In genomic region chr10:103855424-103855823, GRCh38 we compare ENCODE assay signal across 8 cellular contexts. TPM values are rescaled to one million over a fixed set of nuclear protein-coding genes. Genes with fewer than 3 reads are reported as not detected.
DNase-seq lines count a peak whose midpoint lies in the region; ATAC-seq and TF ChIP-seq lines count a peak whose summit lies in the region.

SH3PXD2A (minus strand) TSS chr10:103855576; CDS start chr10:103855266, 310 bp downstream.

- peaks cover 2% of the 10 kb centered on the region for H3K36me3 Mint-ChIP-seq in IgD-negative memory B cell
- no peaks in the 10 kb centered on the region for H3K36me3 Mint-ChIP-seq in nephron progenitor cell (ENCODE audit: low read depth)

- H3K4me1 Mint-ChIP-seq in IgD-negative memory B cell (peaks cover 6 to 16% (median 7%) of the 10 kb centered on the region in 3 donors), nephron progenitor cell (peaks cover 77% of the 10 kb centered on the region)

- H3K27me3 Mint-ChIP-seq in IgD-negative memory B cell (peaks cover 40% of the 10 kb centered on the region), nephron progenitor cell (ENCODE audit: low read depth, poor library complexity) (peaks cover 23% of the 10 kb centered on the region)

- H3K4me3 Mint-ChIP-seq in IgD-negative memory B cell: peak within 1 kb of the TSS; percentile 73 to 89 (median 79)
- peak within 1 kb of the TSS; percentile 89 for H3K4me3 Mint-ChIP-seq in nephron progenitor cell

- H3K27ac Mint-ChIP-seq in IgD-negative memory B cell (no peak within 1 kb of the TSS), nephron progenitor cell (peak within 1 kb of the TSS; percentile 53)

- peak within 1 kb of the TSS; percentile 70 for H3K4me3 ChIP-seq in BE2C (ENCODE audit: low read depth, low read length)
- peak within 1 kb of the TSS; percentile 78 to 81 for H3K4me3 ChIP-seq in foreskin fibroblast (ENCODE audit: low read depth in 1 of 2, low read length in 2 of 2)

- H3K9me3 Mint-ChIP-seq in IgD-negative memory B cell: no peaks in the 10 kb centered on the region
- H3K9me3 Mint-ChIP-seq in nephron progenitor cell: no peaks in the 10 kb centered on the region

- H3K27me3 ChIP-seq in BE2C: no peaks in the 10 kb centered on the region

- ATAC-seq in GM18868 (IDR thresholded peaks at IDR 0.05; ENCODE audit: unreplicated experiment): no peak
- ATAC-seq in HG03432 (IDR thresholded peaks at IDR 0.05; ENCODE audit: unreplicated experiment): no peak

- DNase-seq in BE2C (peak; percentile 71), foreskin fibroblast (peak in 1 of 2 donors; percentile 64), nephron progenitor cell (peak; percentile 78), KG1 (lab: John Stamatoyannopoulos, UW) (no peak)
- DNase-seq in activated T-cell treated with anti-CD3 and anti-CD28 coated beads, Interleukin-2, amount 50 U/mL, for 1 hour: peak; percentile 32

- H3K9me3 ChIP-seq in BE2C: no peaks in the 10 kb centered on the region

- peaks cover 5% of the 10 kb centered on the region for H3K4me1 ChIP-seq in BE2C

- no peaks in the 10 kb centered on the region for H3K36me3 ChIP-seq in BE2C

- TF ChIP-seq CTCF in BE2C (IDR thresholded peaks at IDR 0.05; ENCODE audit: low read depth, low read length) (no peak), foreskin fibroblast (IDR thresholded peaks at IDR 0.05; ENCODE audit: low read depth, low read length) (no peak), nephron progenitor cell (IDR thresholded peaks at IDR 0.05) (no peak)

RNA-seq across cellular contexts. Expression of gene SH3PXD2A, which starts in this region (rescaled TPM):
- polyA plus RNA-seq in BE2C (2012; ENCODE audit: insufficient read depth, insufficient read length, low read depth): 23.1 TPM
- 1.2 TPM for polyA plus RNA-seq in IgD-negative memory B cell
